In genomic region chr5:73121109-73121443, GRCh38 we compare ENCODE assay signal across 9 cellular contexts. TPM values are rescaled to one million over a fixed set of nuclear protein-coding genes. Genes with fewer than 3 reads are reported as not detected.
DNase-seq lines count a peak whose midpoint lies in the region; ATAC-seq and TF ChIP-seq lines count a peak whose summit lies in the region.
"Had no signal": no experiment of that assay in that cellular context is flagged by ENCODE, and none has a peak within 500 bp of the region (broad histone marks: within the 10 kb centered on the region; RNA-seq: fewer than 3 reads in every experiment).

No MANE protein-coding gene starts in this region.

- ATAC-seq in aorta (ENCODE audit: low FRiP score) (no peak), HG03571 (IDR thresholded peaks at IDR 0.05; ENCODE audit: unreplicated experiment) (no peak), GM21423 (IDR thresholded peaks at IDR 0.05; ENCODE audit: unreplicated experiment) (no peak)

- H3K9me3 ChIP-seq in adipocyte (ENCODE audit: control insufficient read depth, low read length) (peaks cover 6% of the 10 kb centered on the region), iPS-18c (ENCODE audit: control insufficient read depth, insufficient read depth, low read length) (no peaks in the 10 kb centered on the region), smooth muscle cell (replicated peaks; ENCODE audit: low read depth) (no peaks in the 10 kb centered on the region), aorta (ENCODE audit: control insufficient read depth, low read length) (peaks cover 4% of the 10 kb centered on the region)
- H3K9me3 ChIP-seq in effector memory CD4-positive, alpha-beta T cell (ENCODE audit: control insufficient read depth, low read length), result no peaks in the 10 kb centered on the region

- H3K79me2 ChIP-seq in smooth muscle cell (ENCODE audit: low read depth), result no peaks in the 10 kb centered on the region

- H4K20me1 ChIP-seq in smooth muscle cell (ENCODE audit: low read depth), result no peaks in the 10 kb centered on the region

- peak overlapping the region; percentile 96 for H3K4me2 ChIP-seq in smooth muscle cell

- no peaks in the 10 kb centered on the region for H3K27me3 ChIP-seq in adipocyte (replicated peaks; ENCODE audit: control insufficient read depth, insufficient read depth, low read length)
- peaks cover 21% of the 10 kb centered on the region for H3K27me3 ChIP-seq in smooth muscle cell (ENCODE audit: low read depth)
- H3K27me3 ChIP-seq in aorta (ENCODE audit: control insufficient read depth in 1 of 2, insufficient read depth in 2 of 2, low read length in 1 of 2), result no peaks in the 10 kb centered on the region
- H3K27me3 ChIP-seq in effector memory CD4-positive, alpha-beta T cell (replicated peaks; ENCODE audit: control insufficient read depth, insufficient read depth, low read length, poor library complexity, severe bottlenecking), result peaks cover 9% of the 10 kb centered on the region

- no peak overlapping the region for H3K27ac ChIP-seq in smooth muscle cell (ENCODE audit: low read depth)
- H3K27ac ChIP-seq in aorta (ENCODE audit: low read depth in 1 of 2, low read length in 2 of 2), result no peak overlapping the region
- H3K27ac ChIP-seq in effector memory CD4-positive, alpha-beta T cell (ENCODE audit: insufficient read depth, low read length, poor library complexity, severe bottlenecking), result no peak overlapping the region

- H3K9ac ChIP-seq in adipocyte (ENCODE audit: low read length), result peak overlapping the region; percentile 80
- H3K9ac ChIP-seq in smooth muscle cell (ENCODE audit: low read depth), result no peak overlapping the region

- H2AFZ ChIP-seq in smooth muscle cell (ENCODE audit: low read depth), result no peak overlapping the region

- 31% methylated on average over 5 of the region's 5 CpGs for WGBS in smooth muscle cell (ENCODE audit: low lambda C conversion rate)
- 30 to 37% methylated on average over 5 of the region's 5 CpGs for WGBS in aorta, 2 donors

- peaks cover 31% of the 10 kb centered on the region for H3K4me1 ChIP-seq in adipocyte (ENCODE audit: control insufficient read depth, insufficient read depth, low read length)
- peaks cover 9% of the 10 kb centered on the region for H3K4me1 ChIP-seq in smooth muscle cell (ENCODE audit: low read depth)
- H3K4me1 ChIP-seq in aorta (ENCODE audit: control insufficient read depth in 1 of 2, insufficient read depth in 2 of 2, low read length in 2 of 2), result no peaks in the 10 kb centered on the region
- peaks cover 5% of the 10 kb centered on the region for H3K4me1 ChIP-seq in effector memory CD4-positive, alpha-beta T cell (ENCODE audit: control insufficient read depth, insufficient read depth, low read length, poor library complexity, severe bottlenecking)

- peak overlapping the region; percentile 84 for H3K4me3 ChIP-seq in adipocyte (ENCODE audit: low read length)
- H3K4me3 ChIP-seq in iPS-18c (ENCODE audit: insufficient read depth, low read depth, low read length), result peak overlapping the region; percentile 52
- H3K4me3 ChIP-seq in smooth muscle cell, result peak overlapping the region; percentile 57
- H3K4me3 ChIP-seq in aorta (ENCODE audit: low read length in 2 of 2), result no peak overlapping the region
- no peak overlapping the region for H3K4me3 ChIP-seq in effector memory CD4-positive, alpha-beta T cell (ENCODE audit: insufficient read depth, low read depth, low read length, poor library complexity, severe bottlenecking)

- TF ChIP-seq CTCF in smooth muscle cell (IDR thresholded peaks at IDR 0.05; ENCODE audit: borderline replicate concordance, insufficient read depth, poor library complexity, severe bottlenecking), result no peak

- peaks cover 11% of the 10 kb centered on the region for H3F3A ChIP-seq in smooth muscle cell (ENCODE audit: low read depth)

- DNase-seq in HPDE6-E6E7 (ENCODE audit: extremely low spot score) (peak; percentile 29), adipocyte (ENCODE audit: low read depth) (peak; percentile 12), smooth muscle cell (lab: John Stamatoyannopoulos, UW; ENCODE audit: unreplicated experiment) (no peak), aorta (no peak)
- no peak for DNase-seq in effector memory CD4-positive, alpha-beta T cell

- intact Hi-C loops in aorta (cut with DNase I), result no loop called here

- H3K36me3 ChIP-seq in adipocyte (ENCODE audit: control insufficient read depth, insufficient read depth, low read length, severe bottlenecking) (no peaks in the 10 kb centered on the region), smooth muscle cell (ENCODE audit: low read depth) (no peaks in the 10 kb centered on the region), aorta (ENCODE audit: control insufficient read depth in 1 of 2, insufficient read depth in 2 of 2, low read length in 1 of 2) (no peaks in the 10 kb centered on the region)
- H3K36me3 ChIP-seq in effector memory CD4-positive, alpha-beta T cell (ENCODE audit: control insufficient read depth, insufficient read depth, low read length), result no peaks in the 10 kb centered on the region

RNA-seq across cellular contexts. Expression of gene TMEM171, which starts 0.7 kb away (rescaled TPM):
- total RNA-seq in smooth muscle cell (not detected in 2 replicates), aorta (not detected)
- polyA plus RNA-seq in smooth muscle cell (0.54 and 0.89 TPM in 2 replicates), aorta (under 1 TPM in 1 of 2 donors, not detected in 1; 0.13 TPM)
- total RNA-seq: mononuclear cell had no signal

RNA-seq across cellular contexts. Expression of gene TMEM174, which starts 51.9 kb away (rescaled TPM):
- total RNA-seq in smooth muscle cell, result not detected in 2 replicates
- not detected in 2 replicates for polyA plus RNA-seq in smooth muscle cell
- not detected for total RNA-seq in aorta
- polyA plus RNA-seq in aorta, result not detected
- total RNA-seq: mononuclear cell had no signal

Comparison
In these comparisons a context has a peak if more than half of its experiments do, and no peak if none do; other contexts are left out.
1. DNase-seq: peak in HPDE6-E6E7 (single experiment) and adipocyte (single experiment); none in smooth muscle cell (single experiment), aorta (0 of 2) and effector memory CD4-positive, alpha-beta T cell (0 of 3).
2. H3K4me3 ChIP-seq: peak in adipocyte (single experiment), iPS-18c (single experiment) and smooth muscle cell (single experiment); none in aorta (0 of 2) and effector memory CD4-positive, alpha-beta T cell (single experiment).